Comparison of ENCODE assay signal across 15 cellular contexts in the genomic region with DNA sequence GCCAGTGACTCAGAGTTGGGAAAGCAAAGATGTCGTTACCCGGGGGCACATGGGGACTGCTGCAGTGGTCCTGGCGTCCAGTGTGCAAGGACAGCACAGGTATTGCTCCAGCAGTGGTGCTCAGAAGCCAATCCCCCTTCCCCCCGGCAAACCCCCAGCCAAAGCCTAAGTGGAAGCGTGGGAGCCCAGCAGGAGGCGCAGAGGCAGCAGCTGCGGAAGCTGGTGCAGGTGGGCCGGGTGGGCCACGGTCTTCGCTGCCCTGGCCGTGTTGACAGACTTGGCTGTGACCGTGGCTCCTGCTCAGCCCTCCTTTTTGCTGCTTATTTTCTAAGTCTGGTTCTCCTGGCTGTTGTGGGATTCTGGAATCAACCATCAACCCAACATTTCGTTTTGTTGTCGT.
A peak's percentile ranks its signal among the peaks of the same experiment; 100 is the strongest.
DNase-seq lines count a peak whose midpoint lies in the region; ATAC-seq and TF ChIP-seq lines count a peak whose summit lies in the region.
"Had no signal": no experiment of that assay in that cellular context is flagged by ENCODE, and none has a peak within 500 bp of the region (broad histone marks: within the 10 kb centered on the region; RNA-seq: fewer than 3 reads in every experiment).

No MANE protein-coding gene starts in this region.

- no peaks in the 10 kb centered on the region for H3K4me1 ChIP-seq in GM23338 (ENCODE audit: insufficient read depth)
- no peaks in the 10 kb centered on the region for H3K4me1 ChIP-seq in spleen
- H3K4me1 ChIP-seq: BLaER1 treated with 17β-estradiol and CSF1 and Interleukin-3, amounts not matched to agents 10 nM and 100 nM had no signal

- 82 to 98% (median 90%) methylated on average over 11 to 14 of the region's 14 CpGs for WGBS in spleen, 5 donors

- H3K27me3 ChIP-seq in GM23338 (ENCODE audit: insufficient read depth) (no peaks in the 10 kb centered on the region), spleen (replicated peaks in 1 of 7) (no peaks in the 10 kb centered on the region)
- H3K27me3 ChIP-seq: BLaER1 treated with 17β-estradiol and CSF1 and Interleukin-3, amounts not matched to agents 10 nM and 100 nM had no signal

- H3K4me3 Mint-ChIP-seq in GM23338 (no peak overlapping the region), WTC11 (no peak overlapping the region), nephron progenitor cell (no peak overlapping the region)
- H3K4me3 Mint-ChIP-seq: B cell; CD8-positive, alpha-beta T cell had no signal

- CTCF ChIA-PET in WTC11 (lab: Charles Lee) = no interaction called here

- peaks cover 4% of the 10 kb centered on the region for H3K27me3 Mint-ChIP-seq in GM23338 (ENCODE audit: insufficient read depth, low read depth, poor library complexity)
- no peaks in the 10 kb centered on the region for H3K27me3 Mint-ChIP-seq in WTC11 (ENCODE audit: low read depth)
- H3K27me3 Mint-ChIP-seq in nephron progenitor cell (ENCODE audit: low read depth, poor library complexity) = peaks cover 5% of the 10 kb centered on the region
- H3K27me3 Mint-ChIP-seq: B cell had no signal

- no peak overlapping the region for H3K4me2 ChIP-seq in GM23338
- H3K4me2 ChIP-seq: BLaER1 treated with 17β-estradiol and CSF1 and Interleukin-3, amounts not matched to agents 10 nM and 100 nM had no signal

- H3K36me3 ChIP-seq in GM23338 (ENCODE audit: insufficient read depth) (no peaks in the 10 kb centered on the region), spleen (no peaks in the 10 kb centered on the region)
- H3K36me3 ChIP-seq: BLaER1 treated with 17β-estradiol and CSF1 and Interleukin-3, amounts not matched to agents 10 nM and 100 nM had no signal

- no peaks in the 10 kb centered on the region for H3F3A ChIP-seq in GM23338 (replicated peaks; ENCODE audit: low read depth)

- POLR2A ChIA-PET in WTC11 (lab: Charles Lee) = no interaction called here

- H3K9me3 Mint-ChIP-seq in GM23338 (no peaks in the 10 kb centered on the region; the same call in 2 of the 3 replicates), WTC11 (peaks cover 23% of the 10 kb centered on the region), nephron progenitor cell (peaks cover 17% of the 10 kb centered on the region)

- intact Hi-C loops in spleen (cut with DNase I; ENCODE audit: low total_unique reads) = no loop called here

- peaks cover 0 to 10% (median 0%) of the 10 kb centered on the region in 8 donors for H3K9me3 ChIP-seq in spleen
- H3K9me3 ChIP-seq: BLaER1 treated with 17β-estradiol and CSF1 and Interleukin-3, amounts not matched to agents 10 nM and 100 nM had no signal

- no peak; the same call in 2 of the 3 replicates for ATAC-seq in GM23338
- ATAC-seq in WTC11 = no peak
- ATAC-seq in HG03460 (IDR thresholded peaks at IDR 0.05; ENCODE audit: unreplicated experiment) = no peak
- ATAC-seq: CD8-positive, alpha-beta T cell had no signal

- H3K4me3 ChIP-seq in GM23338 (no peak overlapping the region), spleen (no peak overlapping the region)
- H3K4me3 ChIP-seq: BLaER1 treated with 17β-estradiol and CSF1 and Interleukin-3, amounts not matched to agents 10 nM and 100 nM had no signal

- peaks cover 6% of the 10 kb centered on the region; the same call in 1 of the 2 replicates for H3K9me2 ChIP-seq in GM23338 (ENCODE audit: insufficient read depth)

- peak; percentile 7 for DNase-seq in GM23338 (ENCODE audit: low spot score)
- DNase-seq in WTC11 (ENCODE audit: low spot score) = peak; percentile 31
- no peak for DNase-seq in nephron progenitor cell
- DNase-seq in spleen = no peak
- no peak for DNase-seq in GM10266 (ENCODE audit: extremely low spot score)
- DNase-seq: Calu3; CD8-positive, alpha-beta T cell; DMS79 treated with DMSO at 0.1 percent for 48 hours; EL; HCEC 1CT; IMR-90 had no signal

- H3K36me3 Mint-ChIP-seq in GM23338 (ENCODE audit: low read depth) (no peaks in the 10 kb centered on the region), WTC11 (peaks cover 2% of the 10 kb centered on the region; the same call in 1 of the 2 replicates), nephron progenitor cell (ENCODE audit: low read depth) (no peaks in the 10 kb centered on the region)
- H3K36me3 Mint-ChIP-seq: CD8-positive, alpha-beta T cell had no signal

- no peaks in the 10 kb centered on the region for H4K20me1 ChIP-seq in GM23338 (replicated peaks; ENCODE audit: insufficient read depth)
- H4K20me1 ChIP-seq: BLaER1 treated with 17β-estradiol and CSF1 and Interleukin-3, amounts not matched to agents 10 nM and 100 nM had no signal

- H3K27ac ChIP-seq in GM23338 (ENCODE audit: low read depth) (no peak overlapping the region), spleen (no peak overlapping the region)
- H3K27ac ChIP-seq: BLaER1 treated with 17β-estradiol and CSF1 and Interleukin-3, amounts not matched to agents 10 nM and 100 nM; HL-60 had no signal

- TF ChIP-seq CTCF in GM23338 (conservative IDR thresholded peaks at IDR 0.05; ENCODE audit: low read depth in 2 of 2) = peak in 1 of 2 experiments; percentile 12; a peak in 1 of 4 replicates
- no peak for TF ChIP-seq CTCF in WTC11 (IDR thresholded peaks at IDR 0.05)
- no peak for TF ChIP-seq CTCF in nephron progenitor cell (IDR thresholded peaks at IDR 0.05)
- no peak for TF ChIP-seq CTCF in spleen (IDR thresholded peaks at IDR 0.05 in 8 of 11, conservative IDR thresholded peaks at IDR 0.05 in 3 of 11)
- TF ChIP-seq CTCF in GM10266 (IDR thresholded peaks at IDR 0.05; ENCODE audit: control insufficient read depth, insufficient read depth, low read depth, missing control alignments) = no peak

- peak overlapping the region; percentile 56; the same call in 1 of the 2 replicates for H2AFZ ChIP-seq in GM23338

- H3K27ac Mint-ChIP-seq in GM23338 (no peak overlapping the region), WTC11 (no peak overlapping the region), nephron progenitor cell (peak overlapping the region; percentile 15)
- H3K27ac Mint-ChIP-seq: B cell; CD8-positive, alpha-beta T cell had no signal

- H3K4me1 Mint-ChIP-seq in GM23338 = peaks cover 5% of the 10 kb centered on the region; the same call in 1 of the 3 replicates
- peaks cover 5% of the 10 kb centered on the region for H3K4me1 Mint-ChIP-seq in WTC11
- peaks cover 25% of the 10 kb centered on the region for H3K4me1 Mint-ChIP-seq in nephron progenitor cell
- H3K4me1 Mint-ChIP-seq: B cell had no signal

- H3K79me2 ChIP-seq in GM23338 (replicated peaks; ENCODE audit: insufficient read depth) = no peaks in the 10 kb centered on the region

- no peak for TF ChIP-seq POLR2A in spleen (IDR thresholded peaks at IDR 0.05)

TF ChIP-seq in GM23338, 12 proteins besides CTCF, POLR2A, EP300 and RAD21 (continues in another document):
- TF ChIP-seq REST (IDR thresholded peaks at IDR 0.05; ENCODE audit: unreplicated experiment) (no peak), EZH2 (IDR thresholded peaks at IDR 0.05; ENCODE audit: low read depth, unreplicated experiment) (no peak), POLR2AphosphoS5 (IDR thresholded peaks at IDR 0.05; ENCODE audit: low read depth) (no peak)

TF ChIP-seq in WTC11, 78 proteins besides CTCF, POLR2A, EP300 and RAD21 (continues in another document):
- TF ChIP-seq RELA (CRISPR knock-in tag; IDR thresholded peaks at IDR 0.05; ENCODE audit: borderline replicate concordance) = no peak
- no peak for TF ChIP-seq ESRRA (CRISPR knock-in tag; IDR thresholded peaks at IDR 0.05; ENCODE audit: borderline replicate concordance)
- TF ChIP-seq JAZF1 (CRISPR knock-in tag; IDR thresholded peaks at IDR 0.05) = no peak
- no peak for TF ChIP-seq JUN (CRISPR knock-in tag; IDR thresholded peaks at IDR 0.05)
- no peak for TF ChIP-seq PREB (CRISPR knock-in tag; IDR thresholded peaks at IDR 0.05; ENCODE audit: borderline replicate concordance)
- TF ChIP-seq SOX15 (CRISPR knock-in tag; IDR thresholded peaks at IDR 0.05) = no peak
- TF ChIP-seq, protein P1, sequence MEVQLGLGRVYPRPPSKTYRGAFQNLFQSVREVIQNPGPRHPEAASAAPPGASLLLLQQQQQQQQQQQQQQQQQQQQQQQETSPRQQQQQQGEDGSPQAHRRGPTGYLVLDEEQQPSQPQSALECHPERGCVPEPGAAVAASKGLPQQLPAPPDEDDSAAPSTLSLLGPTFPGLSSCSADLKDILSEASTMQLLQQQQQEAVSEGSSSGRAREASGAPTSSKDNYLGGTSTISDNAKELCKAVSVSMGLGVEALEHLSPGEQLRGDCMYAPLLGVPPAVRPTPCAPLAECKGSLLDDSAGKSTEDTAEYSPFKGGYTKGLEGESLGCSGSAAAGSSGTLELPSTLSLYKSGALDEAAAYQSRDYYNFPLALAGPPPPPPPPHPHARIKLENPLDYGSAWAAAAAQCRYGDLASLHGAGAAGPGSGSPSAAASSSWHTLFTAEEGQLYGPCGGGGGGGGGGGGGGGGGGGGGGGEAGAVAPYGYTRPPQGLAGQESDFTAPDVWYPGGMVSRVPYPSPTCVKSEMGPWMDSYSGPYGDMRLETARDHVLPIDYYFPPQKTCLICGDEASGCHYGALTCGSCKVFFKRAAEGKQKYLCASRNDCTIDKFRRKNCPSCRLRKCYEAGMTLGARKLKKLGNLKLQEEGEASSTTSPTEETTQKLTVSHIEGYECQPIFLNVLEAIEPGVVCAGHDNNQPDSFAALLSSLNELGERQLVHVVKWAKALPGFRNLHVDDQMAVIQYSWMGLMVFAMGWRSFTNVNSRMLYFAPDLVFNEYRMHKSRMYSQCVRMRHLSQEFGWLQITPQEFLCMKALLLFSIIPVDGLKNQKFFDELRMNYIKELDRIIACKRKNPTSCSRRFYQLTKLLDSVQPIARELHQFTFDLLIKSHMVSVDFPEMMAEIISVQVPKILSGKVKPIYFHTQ (CRISPR knock-in tag; IDR thresholded peaks at IDR 0.05) = no peak
- TF ChIP-seq GRHL2 (CRISPR knock-in tag; IDR thresholded peaks at IDR 0.05; ENCODE audit: insufficient replicate concordance, severe bottlenecking) = no peak
- TF ChIP-seq, protein P2, sequence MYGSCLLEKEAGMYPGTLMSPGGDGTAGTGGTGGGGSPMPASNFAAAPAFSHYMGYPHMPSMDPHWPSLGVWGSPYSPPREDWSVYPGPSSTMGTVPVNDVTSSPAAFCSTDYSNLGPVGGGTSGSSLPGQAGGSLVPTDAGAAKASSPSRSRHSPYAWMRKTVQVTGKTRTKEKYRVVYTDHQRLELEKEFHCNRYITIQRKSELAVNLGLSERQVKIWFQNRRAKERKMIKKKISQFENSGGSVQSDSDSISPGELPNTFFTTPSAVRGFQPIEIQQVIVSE (CRISPR knock-in tag; IDR thresholded peaks at IDR 0.05; ENCODE audit: borderline replicate concordance) = no peak
- no peak for TF ChIP-seq PRRX2 (CRISPR knock-in tag; IDR thresholded peaks at IDR 0.05)
- TF ChIP-seq ELF4 (CRISPR knock-in tag; IDR thresholded peaks at IDR 0.05; ENCODE audit: low read depth) = no peak

Comparison
In these comparisons a context has a peak if more than half of its experiments do, and no peak if none do; other contexts are left out.
1. DNase-seq: peak in GM23338 (single experiment) and WTC11 (single experiment); none in nephron progenitor cell (single experiment), spleen (single experiment) and GM10266 (single experiment).